Comparison of ENCODE assay signal across 8 cellular contexts in genomic region chr20:46132705-46133120, GRCh38. TPM values are rescaled to one million over a fixed set of nuclear protein-coding genes. Genes with fewer than 3 reads are reported as not detected.
A peak's percentile ranks its signal among the peaks of the same experiment; 100 is the strongest.
DNase-seq lines count a peak whose midpoint lies in the region; ATAC-seq and TF ChIP-seq lines count a peak whose summit lies in the region.

No MANE protein-coding gene starts in this region.

- no peak overlapping the region for H3K27ac Mint-ChIP-seq in Caco-2 (ENCODE audit: unreplicated experiment)

- POLR2A ChIA-PET in Caco-2 (lab: Charles Lee) = no interaction called here

- CTCF ChIA-PET in Caco-2 (lab: Charles Lee) = interaction anchor here (0.5 to 2.1 kb wide), 11 partner anchors 7 to 305 kb away, joined by 3 to 13 read pairs (median 4); partner anchors contain the start of gene ELMO2

- BruUV-seq in Caco-2 (replicated peaks; lab: Mats Ljungman, UMichigan) = no TSS peak

- H3K4me3 ChIP-seq in Caco-2 (ENCODE audit: low read depth, low read length) = no peak overlapping the region

- H3K4me1 Mint-ChIP-seq in Caco-2 (ENCODE audit: low read depth, unreplicated experiment) = no peaks in the 10 kb centered on the region

- no peak overlapping the region for H3K4me3 Mint-ChIP-seq in Caco-2 (ENCODE audit: unreplicated experiment)

- peak; percentile 99 for TF ChIP-seq CTCF in Caco-2 (IDR thresholded peaks at IDR 0.05; ENCODE audit: insufficient read depth in 1 of 2, low read depth in 1 of 2, low read length in 1 of 2, severe bottlenecking in 1 of 2, unreplicated experiment in 1 of 2)

- no peaks in the 10 kb centered on the region for H3K36me3 ChIP-seq in Caco-2 (ENCODE audit: control insufficient read depth, insufficient read depth, low read length)

- intact Hi-C loops in Caco-2 (cut with micrococcal nuclease; ENCODE audit: unreplicated experiment) = loop anchor here (1.0 to 5.0 kb wide), 9 partner anchors 110 to 548 kb away; partner anchors contain the start of gene CDH22

- H3K4me1 ChIP-seq in Caco-2 = no peaks in the 10 kb centered on the region

- peaks cover 7% of the 10 kb centered on the region for H3K27me3 ChIP-seq in Caco-2 (replicated peaks; ENCODE audit: control insufficient read depth, insufficient read depth, low read length)

- peak; percentile 46 for ATAC-seq in HG02642 (IDR thresholded peaks at IDR 0.05; ENCODE audit: poor library complexity, unreplicated experiment)
- ATAC-seq in HG03159 (IDR thresholded peaks at IDR 0.05; ENCODE audit: unreplicated experiment) = no peak

- DNase-seq in Caco-2 = peak; percentile 81 to 90
- peak; percentile 26 for DNase-seq in NCI-H526 treated with DMSO at 0.1 percent for 48 hours (lab: John Stamatoyannopoulos, UW)
- peak; percentile 56 for DNase-seq in activated CD4-positive, alpha-beta T cell treated with anti-CD3 and anti-CD28 coated beads, Interleukin-2, amount 50 U/mL, for 1 hour
- DNase-seq in dedifferentiated amniotic fluid mesenchymal stem cell (ENCODE audit: extremely low spot score) = peak; percentile 24
- peak; percentile 66 to 67 for DNase-seq in lung microvascular endothelial cell (ENCODE audit: low read depth in 2 of 2)
- peak; percentile 23 for DNase-seq in stimulated activated CD8-positive, alpha-beta memory T cell treated with anti-CD3 and anti-CD28 coated beads, Interleukin-12 subunit alpha, Interleukin-12 subunit beta, amount 100 ng/mL, for 24 hours (ENCODE audit: extremely low read depth)

- H3K9me3 Mint-ChIP-seq in Caco-2 (ENCODE audit: unreplicated experiment) = no peaks in the 10 kb centered on the region

- H3K9me3 ChIP-seq in Caco-2 = no peaks in the 10 kb centered on the region

- no peaks in the 10 kb centered on the region for H3K36me3 Mint-ChIP-seq in Caco-2 (ENCODE audit: insufficient read depth, unreplicated experiment)

- peaks cover 36% of the 10 kb centered on the region for H3K27me3 Mint-ChIP-seq in Caco-2 (ENCODE audit: insufficient read depth, unreplicated experiment)

RNA-seq across cellular contexts. Expression of gene CD40, which starts 14.6 kb away (rescaled TPM):
- not detected in 2 replicates for total RNA-seq in Caco-2 (2022)
- 2.2 and 18.1 TPM in 2 replicates for total RNA-seq in lung microvascular endothelial cell

RNA-seq across cellular contexts. Expression of gene NCOA5, which starts 43.0 kb away (rescaled TPM):
- total RNA-seq in Caco-2 (2022) (52.5 and 53.3 TPM in 2 replicates), lung microvascular endothelial cell (7.0 and 9.1 TPM in 2 replicates)

Comparison
In these comparisons a context has a peak if more than half of its experiments do, and no peak if none do; other contexts are left out.
1. DNase-seq: peak in every context shown above with its lines; median percentile 86 in Caco-2; 66 in lung microvascular endothelial cell; 56 in activated CD4-positive, alpha-beta T cell treated with anti-CD3 and anti-CD28 coated beads, Interleukin-2, amount 50 U/mL, for 1 hour; 26 in NCI-H526 treated with DMSO at 0.1 percent for 48 hours; 24 in dedifferentiated amniotic fluid mesenchymal stem cell; 23 in stimulated activated CD8-positive, alpha-beta memory T cell treated with anti-CD3 and anti-CD28 coated beads, Interleukin-12 subunit alpha, Interleukin-12 subunit beta, amount 100 ng/mL, for 24 hours.